ENCODE assay signal across 9 cellular contexts in the genomic region with DNA sequence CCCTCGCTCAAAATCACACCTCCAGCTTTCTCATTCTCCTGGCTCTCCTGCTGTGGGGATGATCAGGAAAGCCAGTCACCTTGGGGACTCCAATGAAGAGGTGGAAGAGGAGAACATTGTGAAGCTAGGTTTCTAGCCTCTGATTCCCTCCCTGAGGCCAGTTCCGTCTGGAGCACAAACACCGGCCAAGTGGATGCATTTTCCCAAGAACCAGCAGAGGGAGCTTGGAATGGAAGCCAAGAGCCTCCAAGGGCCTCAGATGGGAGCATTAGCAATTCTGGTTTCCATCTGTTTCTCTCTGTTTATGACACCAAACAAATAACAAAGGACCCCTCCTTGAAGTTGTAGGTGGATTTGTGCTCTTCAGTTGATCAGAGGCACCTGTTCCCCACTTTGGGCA. TPM values are rescaled to one million over a fixed set of nuclear protein-coding genes. Genes with fewer than 3 reads are reported as not detected.
DNase-seq lines count a peak whose midpoint lies in the region; ATAC-seq and TF ChIP-seq lines count a peak whose summit lies in the region.
"Had no signal": no experiment of that assay in that cellular context is flagged by ENCODE, and none has a peak within 500 bp of the region (broad histone marks: within the 10 kb centered on the region; RNA-seq: fewer than 3 reads in every experiment).

No MANE protein-coding gene starts in this region.

- H3K9me3 ChIP-seq in mammary epithelial cell (replicated peaks; ENCODE audit: insufficient read depth, low read length) (no peaks in the 10 kb centered on the region), lower lobe of right lung (no peaks in the 10 kb centered on the region)

- H3K4me3 ChIP-seq in LNCaP clone FGC (ENCODE audit: low read depth, low read length) (no peak overlapping the region), mammary epithelial cell (replicated peaks in 1 of 3; ENCODE audit: insufficient read depth in 1 of 3, low read depth in 2 of 3, low read length in 3 of 3) (no peak overlapping the region), lower lobe of right lung (no peak overlapping the region)

- H3K27me3 ChIP-seq in mammary epithelial cell (ENCODE audit: insufficient read depth, low read length) (no peaks in the 10 kb centered on the region), lower lobe of right lung (ENCODE audit: low read depth) (no peaks in the 10 kb centered on the region)

- BruUV-seq in mammary epithelial cell (replicated peaks; lab: Mats Ljungman, UMichigan), result no TSS peak

- H3K36me3 ChIP-seq in mammary epithelial cell (ENCODE audit: insufficient read depth, low read length) (no peaks in the 10 kb centered on the region), lower lobe of right lung (no peaks in the 10 kb centered on the region)

- 96% methylated on average over 3 of the region's 3 CpGs for WGBS in mammary epithelial cell (ENCODE audit: low coverage, missing lambda C conversion rate)

- H3K79me2 ChIP-seq in mammary epithelial cell (ENCODE audit: insufficient read depth, low read length), result no peaks in the 10 kb centered on the region

- DNase-seq in LNCaP clone FGC (ENCODE audit: low read depth) (no peak), mammary epithelial cell (peak; percentile 12), lower lobe of right lung (no peak), activated gamma-delta T cell (lab: John Stamatoyannopoulos, UW) (no peak)
- DNase-seq in stimulated activated CD4-positive, alpha-beta T cell treated with anti-CD3 and anti-CD28 coated beads, Interleukin-12 subunit alpha, Interleukin-12 subunit beta, amount 100 ng/mL, for 4 hours, result no peak
- DNase-seq: activated naive CD8-positive, alpha-beta T cell treated with anti-CD3 and anti-CD28 coated beads, Interleukin-2, amount 10 ng/mL, durations not matched to agents 7 days and 5 days had no signal

- no peak overlapping the region for H3K9ac ChIP-seq in mammary epithelial cell (ENCODE audit: insufficient read depth, low read length)

- CTCF ChIA-PET in mammary epithelial cell (lab: Charles Lee; ENCODE audit: low non-redundant PET), result no interaction called here

- no peak for ATAC-seq in lower lobe of right lung
- no peak for ATAC-seq in HG03457 (IDR thresholded peaks at IDR 0.05; ENCODE audit: unreplicated experiment)
- ATAC-seq in esophagus mucosa, result no peak

- peak; percentile 81 for TF ChIP-seq CTCF in C4-2B (conservative IDR thresholded peaks at IDR 0.05)
- peak; percentile 69 for TF ChIP-seq CTCF in LNCaP clone FGC (IDR thresholded peaks at IDR 0.05; ENCODE audit: control insufficient read depth, extremely low read depth, insufficient read depth)
- peak; percentile 32 to 50 for TF ChIP-seq CTCF in mammary epithelial cell (conservative IDR thresholded peaks at IDR 0.05 in 1 of 2, IDR thresholded peaks at IDR 0.05 in 1 of 2; ENCODE audit: extremely low read depth in 1 of 2, insufficient read depth in 1 of 2, low read depth in 1 of 2, low read length in 2 of 2)
- peak; percentile 41 for TF ChIP-seq CTCF in lower lobe of right lung (IDR thresholded peaks at IDR 0.05)

- in situ Hi-C loops in mammary epithelial cell (cut with MboI; ENCODE audit: low sequenced_read_pairs in 2 of 2), result no loop called here

- H3K4me1 ChIP-seq in mammary epithelial cell (ENCODE audit: insufficient read depth, low read length) (peaks cover 21% of the 10 kb centered on the region), lower lobe of right lung (no peaks in the 10 kb centered on the region)

- H3K27ac ChIP-seq in C4-2B (no peak overlapping the region), mammary epithelial cell (ENCODE audit: insufficient read depth, low read depth, low read length) (no peak overlapping the region), lower lobe of right lung (no peak overlapping the region)

- H4K20me1 ChIP-seq in mammary epithelial cell (ENCODE audit: insufficient read depth, low read length), result no peaks in the 10 kb centered on the region

- dilution Hi-C loops in mammary epithelial cell (cut with HindIII; ENCODE audit: low sequenced_read_pairs), result no loop called here

- H3K4me2 ChIP-seq in mammary epithelial cell (ENCODE audit: insufficient read depth, low read depth, low read length), result no peak overlapping the region

- intact Hi-C loops in mammary epithelial cell (cut with micrococcal nuclease) (no loop called here), lower lobe of right lung (cut with DNase I) (no loop called here)

- no peak overlapping the region for H2AFZ ChIP-seq in mammary epithelial cell (ENCODE audit: low read depth, low read length)

RNA-seq across cellular contexts. Expression of gene NMNAT3, which starts 40.6 kb away (rescaled TPM):
- total RNA-seq in mammary epithelial cell (1 to 10 TPM; 3.2 to 3.8 TPM), lower lobe of right lung (5.8 TPM), esophagus mucosa (5.4 TPM)
- 0.19 TPM for polyA plus RNA-seq in mammary epithelial cell
- polyA minus RNA-seq in mammary epithelial cell, result not detected
